Comparison of ENCODE assay signal across 6 cellular contexts in the genomic region with DNA sequence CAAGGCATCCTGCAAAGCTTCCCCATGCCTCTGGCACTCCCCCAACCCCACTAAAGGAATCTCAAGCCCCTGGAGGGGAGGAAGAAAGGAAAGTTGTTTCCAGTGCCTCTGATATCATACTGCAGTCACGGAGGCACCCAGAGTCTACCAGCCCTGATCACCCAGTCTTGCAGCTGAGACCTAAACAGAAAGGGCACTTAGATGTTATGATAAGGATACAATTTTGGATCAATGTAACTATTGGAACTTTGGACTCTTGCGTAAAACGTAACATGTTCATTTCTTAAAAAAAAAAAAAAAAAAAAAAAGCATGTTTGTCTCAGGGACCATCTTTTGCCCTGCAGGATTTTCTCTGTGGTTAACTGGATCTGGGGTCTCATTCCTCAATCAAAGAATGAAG.
"Had no signal": no experiment of that assay in that cellular context is flagged by ENCODE, and none has a peak within 500 bp of the region (broad histone marks: within the 10 kb centered on the region; RNA-seq: fewer than 3 reads in every experiment).

No MANE protein-coding gene starts in this region.

- H3K4me3 ChIP-seq: GM23338, K562 had no signal

- DNase-seq: H9, HCEC 1CT, IMR-90, KG1 had no signal

- ATAC-seq: GM23338, K562 had no signal
